In the genomic region with DNA sequence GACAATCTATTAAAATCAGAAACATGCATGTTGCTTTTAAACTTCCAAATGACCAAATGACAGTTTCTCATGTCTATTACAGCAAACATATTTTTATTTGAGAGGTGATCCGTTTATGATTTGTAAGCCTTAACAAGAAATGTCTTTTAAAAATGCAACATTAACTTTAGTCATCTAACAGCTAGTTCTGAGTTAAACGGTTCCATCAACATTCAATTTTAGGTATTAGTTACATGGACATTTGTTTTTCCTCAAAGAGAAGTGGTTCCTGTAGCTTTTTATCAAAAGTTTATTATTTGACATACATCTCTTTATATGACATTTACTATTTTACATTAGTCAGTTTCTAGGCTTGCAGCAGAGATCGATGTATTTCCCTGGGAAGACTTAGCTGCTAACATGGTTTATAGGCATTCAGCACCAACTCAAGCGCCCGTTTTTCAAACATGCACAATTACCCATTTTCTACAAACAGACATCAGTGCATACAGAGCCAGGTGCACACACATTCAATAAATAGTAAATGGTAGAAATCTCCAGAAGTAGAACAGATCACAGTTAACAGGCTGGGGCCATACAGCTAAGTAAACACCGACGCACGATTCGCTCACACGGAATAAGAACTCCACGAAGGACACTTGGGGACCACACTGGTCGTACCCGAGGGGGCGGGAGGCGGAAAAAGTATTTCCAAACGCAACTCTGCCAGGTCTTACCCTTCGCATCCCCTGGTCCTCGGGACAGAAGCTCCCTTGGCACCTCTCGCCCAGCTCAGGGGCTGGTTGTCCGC, we compare ENCODE assay signal across 8 cellular contexts. TPM values are rescaled to one million over a fixed set of nuclear protein-coding genes. Genes with fewer than 3 reads are reported as not detected.
A peak's percentile ranks its signal among the peaks of the same experiment; 100 is the strongest.
DNase-seq lines count a peak whose midpoint lies in the region; ATAC-seq, FAIRE-seq and TF ChIP-seq lines count a peak whose summit lies in the region.

No MANE protein-coding gene starts in this region.

- 0 out of 2 replicates have a peak overlapping the region, but pooled peaks have one; percentile 1 for H3K4me2 ChIP-seq in K562 (ENCODE audit: insufficient read depth, low read length)

- no TSS peak for BruUV-seq in K562 (replicated peaks; lab: Mats Ljungman, UMichigan)

- no peak overlapping the region for H3K4me3 ChIP-seq in K562
- H3K4me3 ChIP-seq in mucosa of rectum (ENCODE audit: low read length in 2 of 2): peak overlapping the region; percentile 64 to 80

- no peaks in the 10 kb centered on the region; the same call in 1 of the 2 replicates for H4K20me1 ChIP-seq in K562 (replicated peaks; ENCODE audit: control insufficient read depth, insufficient read depth, low read length)

- CTCF ChIA-PET in K562 (lab: Yijun Ruan, JAX; ENCODE audit: low intra/inter-chr PET ratio): no interaction called here

- ATAC-seq in GM18502 (IDR thresholded peaks at IDR 0.05; ENCODE audit: poor library complexity, unreplicated experiment): peak; percentile 7
- peak; percentile 2 for ATAC-seq in HG03442 (IDR thresholded peaks at IDR 0.05; ENCODE audit: unreplicated experiment)
- no peak for ATAC-seq in K562
- ATAC-seq in GM21390 (IDR thresholded peaks at IDR 0.05; ENCODE audit: unreplicated experiment): no peak
- no peak for ATAC-seq in GM19463 (IDR thresholded peaks at IDR 0.05; ENCODE audit: unreplicated experiment)

- H3K27me3 ChIP-seq in K562 (ENCODE audit: control insufficient read depth in 2 of 2, insufficient read depth in 2 of 2, low read length in 2 of 2): peaks cover 8 to 32% of the 10 kb centered on the region in 2 experiments; a peak in 4 of 5 replicates
- H3K27me3 ChIP-seq in mucosa of rectum (ENCODE audit: control insufficient read depth in 2 of 2, insufficient read depth in 2 of 2, low read length in 2 of 2): peaks cover 5 to 25% of the 10 kb centered on the region in 2 donors

- H3K27ac ChIP-seq in K562 (ENCODE audit: extremely low read depth, low read depth, low read length): no peak overlapping the region
- peak overlapping the region in 1 of 2 donors; percentile 44 for H3K27ac ChIP-seq in mucosa of rectum (ENCODE audit: low read depth in 2 of 2, low read length in 2 of 2)

- H3K4me1 ChIP-seq in K562 (replicated peaks in 1 of 2; ENCODE audit: control insufficient read depth in 2 of 2, insufficient read depth in 2 of 2, low read length in 2 of 2) (peaks cover 0 to 22% of the 10 kb centered on the region in 2 experiments; a peak in 2 of 5 replicates), mucosa of rectum (ENCODE audit: control insufficient read depth in 2 of 2, insufficient read depth in 2 of 2, low read length in 2 of 2) (peaks cover 0 to 2% of the 10 kb centered on the region in 2 donors)

- H3K9me3 ChIP-seq in K562 (replicated peaks; ENCODE audit: control insufficient read depth, insufficient read depth, low read depth, low read length) (no peaks in the 10 kb centered on the region), mucosa of rectum (ENCODE audit: control insufficient read depth in 2 of 2, low read length in 2 of 2) (no peaks in the 10 kb centered on the region)

- DNase-seq in K562 (ENCODE audit: extremely low read depth in 1 of 4, low spot score in 3 of 4) (no peak), GOT3 (lab: John Stamatoyannopoulos, UW) (no peak), KBM-7 (no peak)

- FAIRE-seq in K562 (lab: Jason Lieb, UNC): no peak

- TF ChIP-seq CTCF in K562 (IDR thresholded peaks at IDR 0.05 in 2 of 3, conservative IDR thresholded peaks at IDR 0.05 in 1 of 3; ENCODE audit: insufficient read depth in 2 of 3, low read depth in 1 of 3, low read length in 3 of 3): no peak

- H2AFZ ChIP-seq in K562 (ENCODE audit: low read depth, low read length): no peak overlapping the region

- TF ChIP-seq EP300 in K562 (IDR thresholded peaks at IDR 0.05; ENCODE audit: low read length): no peak

- in situ Hi-C loops in K562 (cut with MboI) (no loop called here), KBM-7 (cut with MboI; ENCODE audit: low pct_unique_long_range_greater_than_20kb, low sequenced_read_pairs) (no loop called here)

- WGBS in K562 (ENCODE audit: insufficient coverage, low coverage, missing lambda C conversion rate): 20% methylated on average over 20 of the region's 20 CpGs

- no peak for TF ChIP-seq POLR2A in K562 (conservative IDR thresholded peaks at IDR 0.05)

- H3K36me3 ChIP-seq in K562 (ENCODE audit: control insufficient read depth, insufficient read depth, low read length) (no peaks in the 10 kb centered on the region), mucosa of rectum (ENCODE audit: control insufficient read depth in 2 of 2, insufficient read depth in 2 of 2, low read length in 2 of 2) (no peaks in the 10 kb centered on the region)

- no peaks in the 10 kb centered on the region for H3K79me2 ChIP-seq in K562 (ENCODE audit: control insufficient read depth, insufficient read depth, low read length)

- no peak for TF ChIP-seq RAD21 in K562 (CRISPR knock-in tag; conservative IDR thresholded peaks at IDR 0.05 in 1 of 2, IDR thresholded peaks at IDR 0.05 in 1 of 2)

- H3K9ac ChIP-seq in K562 (ENCODE audit: insufficient read depth in 1 of 2, low read depth in 2 of 2, low read length in 2 of 2) (no peak overlapping the region; a peak in 1 of 4 replicates), mucosa of rectum (ENCODE audit: low read depth in 1 of 2, low read length in 2 of 2) (peak overlapping the region; percentile 42 to 54)

- intact Hi-C loops in K562 (cut with micrococcal nuclease): no loop called here

- no peaks in the 10 kb centered on the region for H3K9me1 ChIP-seq in K562 (ENCODE audit: control insufficient read depth, insufficient read depth, low read length)

- POLR2A ChIA-PET in K562 (lab: Yijun Ruan, JAX): no interaction called here

TF ChIP-seq in K562, 482 proteins besides CTCF, POLR2A, EP300 and RAD21:
- TF ChIP-seq MEF2A (IDR thresholded peaks at IDR 0.05; ENCODE audit: control insufficient read depth, low read depth, low read length): no peak
- peak; percentile 62 for TF ChIP-seq CBX8 (IDR thresholded peaks at IDR 0.05; ENCODE audit: borderline replicate concordance, extremely low read depth, low read depth, low read length, poor library complexity, severe bottlenecking)

RNA-seq across cellular contexts. Expression of a gene that starts 0.9 kb away (rescaled TPM):
- total RNA-seq in K562 (2011; cell fraction: chromatin; rRNA removed; ENCODE audit: low replicate concordance): 0.44 and 1.4 TPM in 2 replicates
- 0.17 and 0.53 TPM in 2 replicates for total RNA-seq in K562 (2011; cell fraction: nucleolus; rRNA removed)
- total RNA-seq in K562 (2011; cell fraction: nucleoplasm; rRNA removed): 0.44 and 0.53 TPM in 2 replicates
- total RNA-seq in K562 (2014; rRNA removed): 0.94 and 1.1 TPM in 2 replicates
- 1.4 and 1.5 TPM in 2 replicates for total RNA-seq in K562 (2014; rRNA removed; fragmentation: Illumina TruSeq; extraction: Trizol)
- 1.7 and 1.9 TPM in 2 replicates for total RNA-seq in K562 (2015; rRNA removed; fragmentation: Illumina TruSeq; extraction: Trizol)
- total RNA-seq in K562 (2021): 1.5 and 1.9 TPM in 2 replicates
- polyA plus RNA-seq in K562 (2011; rRNA removed): 0.31 TPM in 1 of 2 replicates, not detected in the other
- 0.07 and 0.24 TPM in 2 replicates for polyA plus RNA-seq in K562 (2011; cell fraction: cytosol; rRNA removed)
- polyA plus RNA-seq in K562 (2011; cell fraction: nucleus; rRNA removed): 0.43 and 1.8 TPM in 2 replicates
- 0.90 and 1.3 TPM in 2 replicates for polyA plus RNA-seq in K562 (2012)
- 0.87 and 1.3 TPM in 2 replicates for polyA plus RNA-seq in K562 (2014; fragmentation: Illumina TruSeq; extraction: Trizol)
- polyA plus RNA-seq in K562 (2014; fragmentation: Nextera tagmentation; extraction: Ambion mirVana): under 1 TPM; 0.50 to 0.56 TPM
- 0.43 and 0.94 TPM in 2 replicates for polyA plus RNA-seq in K562 (2014; rRNA removed)
- 0.18 and 1.4 TPM in 2 replicates for polyA minus RNA-seq in K562 (2011; rRNA and poly(A)+ RNA removed)
- 0.64 TPM in 1 of 2 replicates, not detected in the other for polyA minus RNA-seq in K562 (2011; cell fraction: cytosol; rRNA and poly(A)+ RNA removed)
- 0.13 and 1.2 TPM in 2 replicates for polyA minus RNA-seq in K562 (2011; cell fraction: nucleus; rRNA and poly(A)+ RNA removed)

Comparison
In these comparisons a context has a peak if more than half of its experiments do, and no peak if none do; other contexts are left out.
1. ATAC-seq: peak in GM18502 (single experiment) and HG03442 (single experiment); none in K562 (single experiment), GM21390 (single experiment) and GM19463 (single experiment).
2. H3K9ac ChIP-seq: peak in mucosa of rectum (2 of 2); none in K562 (0 of 2).